In the genomic region with DNA sequence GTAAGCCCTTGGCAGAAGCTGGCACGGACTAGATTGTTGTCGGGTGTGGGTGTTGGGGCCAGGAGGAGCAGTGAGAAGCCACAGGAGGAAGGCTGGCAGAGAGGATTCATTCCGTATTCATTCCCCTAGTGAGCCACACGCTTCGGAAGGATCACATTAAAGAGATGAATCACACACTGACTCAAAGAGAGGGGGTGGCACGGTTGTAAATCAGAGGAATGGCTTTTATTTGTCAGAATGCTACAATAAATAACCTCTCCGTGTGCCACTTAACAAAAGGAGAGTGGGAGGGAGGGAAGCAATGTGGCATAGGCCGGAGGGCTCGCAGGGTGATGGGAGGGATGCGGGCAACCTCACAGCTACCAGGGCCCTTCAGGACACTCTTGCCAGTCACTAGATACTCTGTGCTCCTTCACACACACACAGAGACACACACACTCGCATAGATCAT, we compare ENCODE assay signal across 8 cellular contexts.
DNase-seq lines count a peak whose midpoint lies in the region; ATAC-seq and TF ChIP-seq lines count a peak whose summit lies in the region.

No MANE protein-coding gene starts in this region.

- WGBS in mammary epithelial cell (ENCODE audit: low coverage, missing lambda C conversion rate), result 11% methylated on average over 10 of the region's 11 CpGs

- peak; percentile 68 for DNase-seq in COLO668 (lab: John Stamatoyannopoulos, UW; ENCODE audit: unreplicated experiment)
- DNase-seq in NCI-H187 (lab: John Stamatoyannopoulos, UW), result peak; percentile 31 to 45
- DNase-seq in mammary epithelial cell, result peak; percentile 92
- no peak for DNase-seq in omental fat pad (ENCODE audit: low spot score)
- no peak for DNase-seq in DMS53 treated with DMSO at 0.1 percent for 48 hours (lab: John Stamatoyannopoulos, UW; ENCODE audit: unreplicated experiment)

- peak; percentile 79 for ATAC-seq in omental fat pad (ENCODE audit: low FRiP score)
- no peak for ATAC-seq in HG03520 (IDR thresholded peaks at IDR 0.05; ENCODE audit: unreplicated experiment)
- ATAC-seq in GM21528 (IDR thresholded peaks at IDR 0.05; ENCODE audit: low FRiP score, unreplicated experiment), result no peak
- ATAC-seq in GM19328 (IDR thresholded peaks at IDR 0.05; ENCODE audit: unreplicated experiment), result no peak

- peaks cover 14% of the 10 kb centered on the region for H3K4me1 ChIP-seq in mammary epithelial cell (ENCODE audit: insufficient read depth, low read length)

- BruUV-seq in mammary epithelial cell (replicated peaks; lab: Mats Ljungman, UMichigan), result no TSS peak

- H4K20me1 ChIP-seq in mammary epithelial cell (ENCODE audit: insufficient read depth, low read length), result no peaks in the 10 kb centered on the region

- H3K4me2 ChIP-seq in mammary epithelial cell (ENCODE audit: insufficient read depth, low read depth, low read length), result peak overlapping the region; percentile 56

- no peak for TF ChIP-seq CTCF in mammary epithelial cell (conservative IDR thresholded peaks at IDR 0.05 in 1 of 2, IDR thresholded peaks at IDR 0.05 in 1 of 2; ENCODE audit: extremely low read depth in 1 of 2, insufficient read depth in 1 of 2, low read depth in 1 of 2, low read length in 2 of 2)
- no peak for TF ChIP-seq CTCF in omental fat pad (IDR thresholded peaks at IDR 0.05)

- H3K27ac ChIP-seq in mammary epithelial cell (ENCODE audit: insufficient read depth, low read depth, low read length), result no peak overlapping the region

- H3K36me3 ChIP-seq in mammary epithelial cell (ENCODE audit: insufficient read depth, low read length), result no peaks in the 10 kb centered on the region

- H2AFZ ChIP-seq in mammary epithelial cell (ENCODE audit: low read depth, low read length), result peak overlapping the region; percentile 53

- H3K27me3 ChIP-seq in mammary epithelial cell (ENCODE audit: insufficient read depth, low read length), result no peaks in the 10 kb centered on the region

- H3K9ac ChIP-seq in mammary epithelial cell (ENCODE audit: insufficient read depth, low read length), result peak overlapping the region; percentile 15

- H3K9me3 ChIP-seq in mammary epithelial cell (replicated peaks; ENCODE audit: insufficient read depth, low read length), result no peaks in the 10 kb centered on the region

- no peaks in the 10 kb centered on the region for H3K79me2 ChIP-seq in mammary epithelial cell (ENCODE audit: insufficient read depth, low read length)

- in situ Hi-C loops in mammary epithelial cell (cut with MboI; ENCODE audit: low sequenced_read_pairs in 2 of 2), result loop anchor here in 1 of 2 donors (25.0 kb wide), 1 partner anchor 121 kb away; no protein-coding TSS in a partner anchor

- intact Hi-C loops in mammary epithelial cell (cut with micrococcal nuclease), result loop anchor here (5.0 kb wide), 1 partner anchor 121 kb away; no protein-coding TSS in a partner anchor

- no peak overlapping the region for H3K4me3 ChIP-seq in mammary epithelial cell (replicated peaks in 1 of 3; ENCODE audit: insufficient read depth in 1 of 3, low read depth in 2 of 3, low read length in 3 of 3)

- dilution Hi-C loops in mammary epithelial cell (cut with HindIII; ENCODE audit: low sequenced_read_pairs), result no loop called here

- CTCF ChIA-PET in mammary epithelial cell (lab: Charles Lee; ENCODE audit: low non-redundant PET), result interaction anchor here (0.6 kb wide), 1 partner anchor 12 kb away, joined by 3 read pairs; no protein-coding TSS in a partner anchor

Comparison
In these comparisons a context has a peak if more than half of its experiments do, and no peak if none do; other contexts are left out.
1. DNase-seq: peak in COLO668 (single experiment), NCI-H187 (2 of 2) and mammary epithelial cell (single experiment); none in omental fat pad (single experiment) and DMS53 treated with DMSO at 0.1 percent for 48 hours (single experiment).